8 cellular contexts compared by ENCODE assay signal in the genomic region with DNA sequence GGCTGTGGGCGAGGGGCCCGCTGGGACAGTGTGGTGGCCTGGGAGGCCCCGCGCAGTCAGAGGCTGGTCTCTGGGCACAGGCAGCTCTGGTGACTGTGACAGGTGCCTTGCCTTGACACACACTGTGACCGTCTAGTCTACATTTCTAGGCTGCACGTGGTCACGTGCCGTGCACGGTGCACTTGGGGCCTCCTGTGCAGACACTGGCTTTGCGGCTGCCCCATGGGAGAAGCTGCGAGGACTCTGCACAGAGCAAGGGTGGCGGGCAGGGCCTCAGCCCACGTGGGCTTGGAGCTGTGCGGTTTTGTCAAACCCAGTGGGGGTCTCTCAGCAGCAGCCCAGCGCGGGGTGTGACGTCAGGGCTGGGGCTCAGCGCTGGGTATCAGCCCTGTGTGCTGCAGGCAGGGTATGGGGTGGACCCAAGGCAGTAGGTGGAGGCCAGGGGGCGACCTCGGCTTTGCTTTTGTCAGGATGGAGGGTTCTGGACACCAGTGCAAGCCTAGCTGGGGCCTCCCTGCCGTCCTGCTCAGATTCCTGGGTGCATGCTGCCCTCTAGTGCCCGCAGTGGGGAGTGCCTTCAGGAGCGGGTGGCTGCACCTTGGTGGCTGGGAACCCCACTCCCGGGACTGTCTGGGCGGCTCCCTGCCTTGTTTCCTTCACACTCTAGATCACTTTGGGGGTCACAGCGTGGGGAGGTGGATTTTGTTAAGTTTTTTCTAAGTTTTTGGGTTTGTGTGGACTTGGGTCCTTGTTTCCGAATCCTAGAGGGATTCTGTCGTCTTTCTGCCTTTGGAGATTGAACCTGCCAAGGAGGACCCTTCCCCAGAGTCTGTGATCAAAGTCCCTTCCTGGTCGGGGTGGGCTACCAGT.
A peak's percentile ranks its signal among the peaks of the same experiment; 100 is the strongest.
DNase-seq lines count a peak whose midpoint lies in the region; ATAC-seq and TF ChIP-seq lines count a peak whose summit lies in the region.

No MANE protein-coding gene starts in this region.

- peaks cover 20 to 59% of the 10 kb centered on the region in 2 donors for H3K4me1 ChIP-seq in gastrocnemius medialis

- TF ChIP-seq CTCF in AG09319 (IDR thresholded peaks at IDR 0.05; ENCODE audit: low read depth, low read length) (peak; percentile 96), gastrocnemius medialis (IDR thresholded peaks at IDR 0.05 in 4 of 5, conservative IDR thresholded peaks at IDR 0.05 in 1 of 5) (peak; percentile 91 to 98 (median 96))

- intact Hi-C loops in gastrocnemius medialis (cut with DNase I; ENCODE audit: low total_unique reads) = loop anchor here (1.0 to 2.0 kb wide), 3 partner anchors 30 to 159 kb away; no protein-coding TSS in a partner anchor

- ATAC-seq in gastrocnemius medialis = peak; percentile 76 to 77
- no peak for ATAC-seq in GM19452 (IDR thresholded peaks at IDR 0.05; ENCODE audit: unreplicated experiment)

- H3K27me3 ChIP-seq in gastrocnemius medialis = no peaks in the 10 kb centered on the region

- in situ Hi-C loops in gastrocnemius medialis (cut with MboI; ENCODE audit: low sequenced_read_pairs in 4 of 4) = loop anchor here (5.0 to 10.0 kb wide), 3 partner anchors 47 to 159 kb away; no protein-coding TSS in a partner anchor

- no peak for TF ChIP-seq POLR2A in gastrocnemius medialis (IDR thresholded peaks at IDR 0.05)

- H3K36me3 ChIP-seq in gastrocnemius medialis = peaks cover 0 to 21% of the 10 kb centered on the region in 2 donors

- no peak overlapping the region for H3K4me3 ChIP-seq in gastrocnemius medialis

- H3K27ac ChIP-seq in gastrocnemius medialis = peak overlapping the region; percentile 72 to 80 (median 78)

- DNase-seq in AG09319 (ENCODE audit: extremely low read depth, low read depth) (peak; percentile 28), GM19238 (ENCODE audit: insufficient read length, low spot score) (peak; percentile 96), NCI-H1105 (lab: John Stamatoyannopoulos, UW) (peak; percentile 65), T1000 (lab: John Stamatoyannopoulos, UW) (peak; percentile 69), anterior cingulate cortex (lab: John Stamatoyannopoulos, UW) (peak in 57 of 58 donors; percentile 10 to 90 (median 69)), hepatic stellate cell (ENCODE audit: low spot score) (peak; percentile 97), gastrocnemius medialis (peak; percentile 61 to 80)

- no peaks in the 10 kb centered on the region for H3K9me3 ChIP-seq in gastrocnemius medialis

Comparison
In these comparisons a context has a peak if more than half of its experiments do, and no peak if none do; other contexts are left out.
1. DNase-seq: peak in every context shown above with its lines; median percentile 97 in hepatic stellate cell; 96 in GM19238; 70 in gastrocnemius medialis; 69 in T1000; 69 in anterior cingulate cortex; 65 in NCI-H1105; 28 in AG09319.